In the genomic region with DNA sequence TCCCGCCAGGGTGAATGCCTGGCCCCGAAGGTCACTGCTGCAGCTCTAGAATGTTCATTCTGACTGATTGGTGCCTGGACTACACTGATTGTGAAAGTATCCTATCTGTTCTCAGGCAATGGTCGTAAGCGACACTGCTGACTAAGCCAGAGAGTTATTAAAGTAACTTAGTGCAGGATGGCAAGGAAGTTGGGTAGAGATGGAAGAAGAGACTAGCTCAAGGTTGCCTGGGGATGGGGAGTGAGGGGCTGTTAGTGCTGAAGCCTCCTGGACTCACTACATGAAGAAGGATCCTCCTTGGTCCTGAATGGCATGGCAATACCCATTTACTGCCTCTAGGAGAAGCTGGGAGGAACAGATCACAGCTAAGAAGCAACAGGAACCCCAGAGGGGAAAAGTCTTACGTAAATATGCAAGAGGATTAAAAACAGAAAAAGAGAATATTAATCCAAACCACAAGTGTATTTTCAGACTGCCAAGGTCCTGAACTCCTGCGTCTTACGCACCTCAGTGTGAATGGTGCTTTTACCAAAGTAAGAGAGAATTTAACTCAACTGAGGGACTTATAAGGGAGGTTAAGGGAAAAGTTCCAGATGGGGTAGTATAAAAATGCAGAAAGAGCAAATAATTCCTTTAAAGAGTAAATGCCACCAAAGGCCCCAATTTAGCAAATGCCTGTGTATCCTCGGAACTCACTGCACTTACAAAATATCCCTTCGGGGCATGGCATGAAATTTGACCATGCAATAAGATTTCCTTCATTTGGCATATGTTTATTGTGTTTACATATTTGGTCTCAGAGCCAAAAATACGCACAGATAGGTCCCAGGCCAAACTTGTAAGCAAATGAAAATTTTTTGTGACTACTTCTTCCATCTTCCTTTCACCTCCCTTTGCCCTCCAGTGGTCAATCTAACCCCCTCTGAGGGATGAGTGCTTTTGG, we compare ENCODE assay signal across 9 cellular contexts.
DNase-seq lines count a peak whose midpoint lies in the region; ATAC-seq, FAIRE-seq and TF ChIP-seq lines count a peak whose summit lies in the region.
"Had no signal": no experiment of that assay in that cellular context is flagged by ENCODE, and none has a peak within 500 bp of the region (broad histone marks: within the 10 kb centered on the region; RNA-seq: fewer than 3 reads in every experiment).

No MANE protein-coding gene starts in this region.

- no peak overlapping the region for H3K4me3 ChIP-seq in HL-60 (replicated peaks; ENCODE audit: insufficient read depth, low read length)
- H3K4me3 ChIP-seq in GM12878: peak overlapping the region; percentile 30; the same call in 1 of the 2 replicates
- H3K4me3 ChIP-seq in mesenchymal stem cell (ENCODE audit: insufficient read depth in 1 of 2, low read depth in 1 of 2, low read length in 2 of 2): no peak overlapping the region
- no peak overlapping the region for H3K4me3 ChIP-seq in lower leg skin (ENCODE audit: low read depth, poor library complexity, severe bottlenecking)

- no peaks in the 10 kb centered on the region for H3K79me2 ChIP-seq in GM12878 (ENCODE audit: control insufficient read depth, insufficient read depth, low read length)

- BruUV-seq in GM12878 (replicated peaks; lab: Mats Ljungman, UMichigan): no TSS peak

- H2BK5ac ChIP-seq in mesenchymal stem cell (ENCODE audit: low read depth, low read length, poor library complexity, severe bottlenecking): no peak overlapping the region

- peak; percentile 51 for TF ChIP-seq CTCF in HL-60 (IDR thresholded peaks at IDR 0.05; ENCODE audit: insufficient read depth, low read length)
- TF ChIP-seq CTCF in GM12878 (IDR thresholded peaks at IDR 0.05 in 2 of 3, conservative IDR thresholded peaks at IDR 0.05 in 1 of 3; ENCODE audit: control insufficient read depth in 2 of 3, extremely low read depth in 1 of 3, insufficient read depth in 1 of 3, low read depth in 3 of 3, low read length in 3 of 3): peak in 1 of 3 experiments; percentile 14; a peak in 1 of 6 replicates
- TF ChIP-seq CTCF in lower leg skin (IDR thresholded peaks at IDR 0.05): no peak

- POLR2A ChIA-PET in GM12878 (lab: Charles Lee): no interaction called here

- no peaks in the 10 kb centered on the region for H3K27me3 ChIP-seq in HL-60 (ENCODE audit: insufficient read depth, poor library complexity, severe bottlenecking)
- H3K27me3 ChIP-seq in GM12878 (replicated peaks in 1 of 2; ENCODE audit: control insufficient read depth in 2 of 2, insufficient read depth in 2 of 2, low read length in 1 of 2): no peaks in the 10 kb centered on the region
- H3K27me3 ChIP-seq in mesenchymal stem cell (ENCODE audit: control insufficient read depth in 1 of 2, insufficient read depth in 1 of 2, low read length in 2 of 2): peaks cover 10 to 12% of the 10 kb centered on the region in 2 experiments

- H4K8ac ChIP-seq in mesenchymal stem cell (ENCODE audit: low read length): no peak overlapping the region

- RAD21 ChIA-PET in GM12878 (lab: Charles Lee; ENCODE audit: unreplicated experiment): interaction anchor here (1.1 to 1.7 kb wide), 3 partner anchors 12 to 113 kb away, joined by 4 read pairs; no protein-coding TSS in a partner anchor

- H3K27ac ChIP-seq in HL-60 (replicated peaks): no peak overlapping the region
- no peak overlapping the region for H3K27ac ChIP-seq in GM12878 (ENCODE audit: control insufficient read depth, insufficient read depth)
- no peak overlapping the region for H3K27ac ChIP-seq in mesenchymal stem cell (ENCODE audit: low read length, poor library complexity, severe bottlenecking)
- H3K27ac ChIP-seq: RWPE1 had no signal

- SMC1A ChIA-PET in GM12878 (lab: Charles Lee; ENCODE audit: uncharacterized antibody, unreplicated experiment): interaction anchor here (1.2 to 1.7 kb wide), 3 partner anchors 60 to 113 kb away, joined by 3 to 9 read pairs (median 5); no protein-coding TSS in a partner anchor

- ATAC-seq in GM12878 (peak; percentile 75), GM19467 (IDR thresholded peaks at IDR 0.05; ENCODE audit: unreplicated experiment) (no peak)

- 19% methylated on average over 10 of the region's 10 CpGs for WGBS in GM12878 (ENCODE audit: insufficient coverage, insufficient replicate concordance, low lambda C conversion rate, missing lambda C conversion rate)
- WGBS in mesenchymal stem cell: 78% methylated on average over 8 of the region's 10 CpGs
- 62 to 64% methylated on average over 10 of the region's 10 CpGs for WGBS in lower leg skin, 2 donors

- H2BK15ac ChIP-seq in mesenchymal stem cell (ENCODE audit: low read depth, poor library complexity, severe bottlenecking): no peak overlapping the region

- H3K18ac ChIP-seq in mesenchymal stem cell (ENCODE audit: low read depth in 1 of 2, low read length in 2 of 2): no peak overlapping the region

- TF ChIP-seq RAD21 in GM12878 (IDR thresholded peaks at IDR 0.05; ENCODE audit: insufficient read depth, low read depth, low read length): no peak

- no peak overlapping the region for H3K9ac ChIP-seq in GM12878 (ENCODE audit: control insufficient read depth, insufficient read depth, low read length)
- no peak overlapping the region for H3K9ac ChIP-seq in mesenchymal stem cell (ENCODE audit: low read length)

- peak; percentile 12 for DNase-seq in CD1c-positive myeloid dendritic cell (ENCODE audit: extremely low spot score)
- peak; percentile 35 to 55 for DNase-seq in HL-60 (ENCODE audit: low read depth in 1 of 2, low spot score in 1 of 2)
- no peak for DNase-seq in GM12878 (ENCODE audit: low read depth, low spot score)
- DNase-seq in mesenchymal stem cell: peak; percentile 59
- no peak for DNase-seq in HUDEP-2 (lab: John Stamatoyannopoulos, UW; ENCODE audit: unreplicated experiment in 76 of 76)
- DNase-seq in lower leg skin (ENCODE audit: low spot score in 2 of 2): no peak
- no peak for DNase-seq in NCI-H345 treated with DMSO at 0.1 percent for 48 hours (lab: John Stamatoyannopoulos, UW; ENCODE audit: unreplicated experiment)

- no peak for FAIRE-seq in GM12878 (lab: Jason Lieb, UNC)

- H3K9me3 ChIP-seq in GM12878 (replicated peaks; ENCODE audit: control insufficient read depth, insufficient read depth, low read length) (no peaks in the 10 kb centered on the region), mesenchymal stem cell (ENCODE audit: control insufficient read depth, low read length) (no peaks in the 10 kb centered on the region)

- H3K4me1 ChIP-seq in GM12878 (ENCODE audit: control insufficient read depth, insufficient read depth, low read length) (peaks cover 8% of the 10 kb centered on the region), mesenchymal stem cell (ENCODE audit: control insufficient read depth, insufficient read depth, low read depth, low read length) (peaks cover 4% of the 10 kb centered on the region)

- no peaks in the 10 kb centered on the region for H3K36me3 ChIP-seq in GM12878 (ENCODE audit: control insufficient read depth in 2 of 2, insufficient read depth in 2 of 2, low read length in 1 of 2)
- no peaks in the 10 kb centered on the region for H3K36me3 ChIP-seq in mesenchymal stem cell (ENCODE audit: control insufficient read depth in 1 of 2, insufficient read depth in 2 of 2, low read depth in 1 of 2, low read length in 2 of 2)

- H3K79me1 ChIP-seq in mesenchymal stem cell (replicated peaks; ENCODE audit: low read length, poor library complexity, severe bottlenecking): no peaks in the 10 kb centered on the region

- no peak overlapping the region for H2AFZ ChIP-seq in GM12878 (ENCODE audit: control insufficient read depth, low read depth, low read length)
- H2AFZ ChIP-seq in mesenchymal stem cell (ENCODE audit: low read depth, low read length): no peak overlapping the region

- TF ChIP-seq POLR2A in GM12878 (IDR thresholded peaks at IDR 0.05; ENCODE audit: low read depth, low read length) (no peak), lower leg skin (IDR thresholded peaks at IDR 0.05) (no peak)

- in situ Hi-C loops in GM12878 (cut with MboI): no loop called here

- intact Hi-C loops in GM12878 (cut with micrococcal nuclease; ENCODE audit: unreplicated experiment) (no loop called here), lower leg skin (cut with DNase I; ENCODE audit: low total_unique reads) (no loop called here)

- no peak overlapping the region for H2AK5ac ChIP-seq in mesenchymal stem cell (ENCODE audit: low read length, severe bottlenecking)

- H3K4ac ChIP-seq in mesenchymal stem cell (ENCODE audit: low read depth in 1 of 2, low read length in 2 of 2): no peak overlapping the region

- H3K4me2 ChIP-seq in GM12878 (ENCODE audit: control insufficient read depth, insufficient read depth) (peak overlapping the region; percentile 57), mesenchymal stem cell (ENCODE audit: low read length, poor library complexity, severe bottlenecking) (no peak overlapping the region)

- no peak for TF ChIP-seq EP300 in GM12878 (IDR thresholded peaks at IDR 0.05; ENCODE audit: borderline replicate concordance in 1 of 2, control insufficient read depth in 1 of 2, low read depth in 2 of 2, low read length in 2 of 2)

- CTCF ChIA-PET in GM12878 (lab: Yijun Ruan, JAX): interaction anchor here (1.0 to 1.3 kb wide), 3 partner anchors 12 to 166 kb away, joined by 3 to 4 read pairs (median 3); no protein-coding TSS in a partner anchor

- no peak overlapping the region for H2BK120ac ChIP-seq in mesenchymal stem cell (ENCODE audit: low read depth, low read length)

- H4K20me1 ChIP-seq in GM12878 (ENCODE audit: control insufficient read depth, insufficient read depth): no peaks in the 10 kb centered on the region

- no peak overlapping the region for H2BK12ac ChIP-seq in mesenchymal stem cell (ENCODE audit: low read length in 2 of 2)

- no peak overlapping the region for H3K14ac ChIP-seq in mesenchymal stem cell (ENCODE audit: low read length in 2 of 2)

- no peak overlapping the region for H3K23ac ChIP-seq in mesenchymal stem cell (ENCODE audit: low read length in 2 of 2)

- no peak overlapping the region for H4K91ac ChIP-seq in mesenchymal stem cell (ENCODE audit: low read length)

TF ChIP-seq in GM12878, 131 proteins besides CTCF, POLR2A, EP300 and RAD21 (continues in another document):
- TF ChIP-seq SP1 (IDR thresholded peaks at IDR 0.05; ENCODE audit: low read depth, low read length): no peak
- no peak for TF ChIP-seq SMC3 (IDR thresholded peaks at IDR 0.05; ENCODE audit: borderline replicate concordance, low read length)
- TF ChIP-seq JUNB (IDR thresholded peaks at IDR 0.05): 0 out of 2 replicates have a peak, but pooled peaks have one; percentile 17
- TF ChIP-seq STAT1 (conservative IDR thresholded peaks at IDR 0.05): no peak
- TF ChIP-seq SMARCA5 (IDR thresholded peaks at IDR 0.05): no peak

Comparison
In these comparisons a context has a peak if more than half of its experiments do, and no peak if none do; other contexts are left out.
1. DNase-seq: peak in CD1c-positive myeloid dendritic cell (single experiment), HL-60 (2 of 2) and mesenchymal stem cell (single experiment); none in GM12878 (single experiment), HUDEP-2 (0 of 76), lower leg skin (0 of 2) and NCI-H345 treated with DMSO at 0.1 percent for 48 hours (single experiment).